Comparison of ENCODE assay signal across 14 cellular contexts in genomic region chr21:37079211-37079824, GRCh38. TPM values are rescaled to one million over a fixed set of nuclear protein-coding genes. Genes with fewer than 3 reads are reported as not detected.
DNase-seq lines count a peak whose midpoint lies in the region; ATAC-seq and TF ChIP-seq lines count a peak whose summit lies in the region.
"Had no signal": no experiment of that assay in that cellular context is flagged by ENCODE, and none has a peak within 500 bp of the region (broad histone marks: within the 10 kb centered on the region; RNA-seq: fewer than 3 reads in every experiment).

No MANE protein-coding gene starts in this region.

- TF ChIP-seq CTCF in activated CD8-positive, alpha-beta T cell treated with anti-CD3 and anti-CD28 coated beads for 36 hours (IDR thresholded peaks at IDR 0.05) = peak; percentile 68
- no peak for TF ChIP-seq CTCF in thyroid gland (IDR thresholded peaks at IDR 0.05)

- POLR2A ChIA-PET in activated CD8-positive, alpha-beta T cell treated with anti-CD3 and anti-CD28 coated beads for 36 hours (lab: Charles Lee) = no interaction called here

- H3K36me3 Mint-ChIP-seq in activated CD8-positive, alpha-beta T cell treated with anti-CD3 and anti-CD28 coated beads for 36 hours (ENCODE audit: low read depth) = peaks cover 6% of the 10 kb centered on the region
- H3K36me3 Mint-ChIP-seq in memory B cell = peaks cover 7% of the 10 kb centered on the region

- peak; percentile 44 for DNase-seq in SIG-M5 treated with dmso at 0.1 percent for 504 hours (lab: John Stamatoyannopoulos, UW; ENCODE audit: unreplicated experiment)
- DNase-seq in SIG-M5 (lab: John Stamatoyannopoulos, UW) = no peak
- DNase-seq in HT1080 (ENCODE audit: low read depth) = peak; percentile 35
- peak; percentile 32 for DNase-seq in activated CD8-positive, alpha-beta T cell treated with anti-CD3 and anti-CD28 coated beads for 36 hours
- DNase-seq in memory B cell (ENCODE audit: low spot score in 2 of 2) = no peak
- DNase-seq in DMS153 (lab: John Stamatoyannopoulos, UW) = no peak
- DNase-seq in thyroid gland = no peak
- DNase-seq: activated naive CD4-positive, alpha-beta T cell treated with anti-CD3 and anti-CD28 coated beads for 36 hours; HCEC 1CT; left cardiac atrium; NCI-H345 had no signal

- H3K27ac ChIP-seq in thyroid gland = no peak overlapping the region
- H3K27ac ChIP-seq: A549, skin epidermis had no signal

- 68 to 84% methylated on average over 6 of the region's 6 CpGs for WGBS in thyroid gland, 2 donors

- H3K4me1 Mint-ChIP-seq in activated CD8-positive, alpha-beta T cell treated with anti-CD3 and anti-CD28 coated beads for 36 hours (ENCODE audit: low read depth) = peaks cover 47% of the 10 kb centered on the region
- peaks cover 21% of the 10 kb centered on the region for H3K4me1 Mint-ChIP-seq in memory B cell

- H3K9me3 Mint-ChIP-seq in activated CD8-positive, alpha-beta T cell treated with anti-CD3 and anti-CD28 coated beads for 36 hours = peaks cover 5% of the 10 kb centered on the region
- H3K9me3 Mint-ChIP-seq in memory B cell = peaks cover 4% of the 10 kb centered on the region
- H3K9me3 Mint-ChIP-seq: activated naive CD4-positive, alpha-beta T cell treated with anti-CD3 and anti-CD28 coated beads for 36 hours had no signal

- TF ChIP-seq POLR2A in thyroid gland (IDR thresholded peaks at IDR 0.05) = no peak

- H3K27me3 ChIP-seq in thyroid gland = no peaks in the 10 kb centered on the region

- H3K4me3 ChIP-seq in thyroid gland (replicated peaks in 1 of 3) = no peak overlapping the region
- H3K4me3 ChIP-seq: A549, skin epidermis had no signal

- ATAC-seq in activated CD8-positive, alpha-beta T cell treated with anti-CD3 and anti-CD28 coated beads for 36 hours = peak; percentile 72
- ATAC-seq in memory B cell (ENCODE audit: low read depth) (peak; percentile 67), HG02571 (IDR thresholded peaks at IDR 0.05; ENCODE audit: unreplicated experiment) (no peak)
- ATAC-seq: A549, left cardiac atrium had no signal

- intact Hi-C loops in activated CD8-positive, alpha-beta T cell treated with anti-CD3 and anti-CD28 coated beads for 36 hours (cut with micrococcal nuclease) = loop anchor here (10.0 kb wide), 1 partner anchor 95 kb away; no protein-coding TSS in a partner anchor
- intact Hi-C loops in thyroid gland (cut with DNase I) = loop anchor here (5.0 to 10.0 kb wide), 2 partner anchors 95 to 288 kb away; partner anchors contain the start of gene DYRK1A

- H3K36me3 ChIP-seq in thyroid gland = no peaks in the 10 kb centered on the region

- peaks cover 18 to 19% of the 10 kb centered on the region in 2 donors for H3K4me1 ChIP-seq in thyroid gland

- no peak overlapping the region for H3K4me3 Mint-ChIP-seq in activated CD8-positive, alpha-beta T cell treated with anti-CD3 and anti-CD28 coated beads for 36 hours
- H3K4me3 Mint-ChIP-seq in memory B cell = no peak overlapping the region
- H3K4me3 Mint-ChIP-seq: activated naive CD4-positive, alpha-beta T cell treated with anti-CD3 and anti-CD28 coated beads for 36 hours had no signal

- H3K27me3 Mint-ChIP-seq in activated CD8-positive, alpha-beta T cell treated with anti-CD3 and anti-CD28 coated beads for 36 hours = no peaks in the 10 kb centered on the region
- H3K27me3 Mint-ChIP-seq in memory B cell = no peaks in the 10 kb centered on the region

- CTCF ChIA-PET in activated CD8-positive, alpha-beta T cell treated with anti-CD3 and anti-CD28 coated beads for 36 hours (lab: Charles Lee) = interaction anchor here (0.6 to 1.3 kb wide), 2 partner anchors 41 to 70 kb away, joined by 3 to 4 read pairs; no protein-coding TSS in a partner anchor

- H3K9me3 ChIP-seq in thyroid gland = no peaks in the 10 kb centered on the region
- H3K9me3 ChIP-seq: A549 had no signal

- no peak overlapping the region for H3K27ac Mint-ChIP-seq in activated CD8-positive, alpha-beta T cell treated with anti-CD3 and anti-CD28 coated beads for 36 hours
- H3K27ac Mint-ChIP-seq in memory B cell = peak overlapping the region; percentile 57
- H3K27ac Mint-ChIP-seq: activated naive CD4-positive, alpha-beta T cell treated with anti-CD3 and anti-CD28 coated beads for 36 hours had no signal

RNA-seq across cellular contexts. Expression of gene TTC3, which starts 6.3 kb away (rescaled TPM):
- 65.3 and 68.8 TPM in 2 replicates for total RNA-seq in HT1080 (2014; rRNA removed; shearing (Covaris generic))
- 44.0 and 65.4 TPM in 2 replicates for polyA plus RNA-seq in HT1080 (2015; cell fraction: cytosol; rRNA removed)
- polyA plus RNA-seq in HT1080 (2015; cell fraction: nucleus; rRNA removed) = 44.3 and 54.0 TPM in 2 replicates
- 10 to 100 TPM; 70.2 to 74.0 TPM for total RNA-seq in activated CD8-positive, alpha-beta T cell treated with anti-CD3 and anti-CD28 coated beads for 36 hours
- 100 to 1,000 TPM; 206 to 286 (median 251) TPM for total RNA-seq in thyroid gland

RNA-seq across cellular contexts. Expression of gene PIGP, which starts 6.4 kb away (rescaled TPM):
- 18.1 and 27.9 TPM in 2 replicates for total RNA-seq in HT1080 (2014; rRNA removed; shearing (Covaris generic))
- 38.9 and 47.7 TPM in 2 replicates for polyA plus RNA-seq in HT1080 (2015; cell fraction: cytosol; rRNA removed)
- polyA plus RNA-seq in HT1080 (2015; cell fraction: nucleus; rRNA removed) = 20.7 and 28.7 TPM in 2 replicates
- total RNA-seq in activated CD8-positive, alpha-beta T cell treated with anti-CD3 and anti-CD28 coated beads for 36 hours = 10 to 100 TPM; 23.4 to 24.3 TPM
- total RNA-seq in thyroid gland = 10 to 100 TPM; 14.7 to 27.0 (median 23.3) TPM

Comparison
In these comparisons a context has a peak if more than half of its experiments do, and no peak if none do; other contexts are left out.
1. DNase-seq: peak in SIG-M5 treated with dmso at 0.1 percent for 504 hours (single experiment), HT1080 (single experiment) and activated CD8-positive, alpha-beta T cell treated with anti-CD3 and anti-CD28 coated beads for 36 hours (single experiment); none in SIG-M5 (single experiment), memory B cell (0 of 2), DMS153 (single experiment) and thyroid gland (0 of 2).